In genomic region chr7:17971392-17971791, GRCh38 we compare ENCODE assay signal across 15 cellular contexts. TPM values are rescaled to one million over a fixed set of nuclear protein-coding genes. Genes with fewer than 3 reads are reported as not detected.
DNase-seq lines count a peak whose midpoint lies in the region; ATAC-seq, FAIRE-seq and TF ChIP-seq lines count a peak whose summit lies in the region.
"Had no signal": no experiment of that assay in that cellular context is flagged by ENCODE, and none has a peak within 500 bp of the region (broad histone marks: within the 10 kb centered on the region; RNA-seq: fewer than 3 reads in every experiment).

No MANE protein-coding gene starts in this region.

- H2AFZ ChIP-seq in PC-9 = no peak overlapping the region

- H3K4me3 ChIP-seq in PC-9 = no peak overlapping the region
- no peak overlapping the region for H3K4me3 ChIP-seq in CD8-positive, alpha-beta T cell (ENCODE audit: low read depth, low read length)

- no peaks in the 10 kb centered on the region for H3K79me2 ChIP-seq in PC-9 (ENCODE audit: low read depth)

- no peaks in the 10 kb centered on the region for H3K9me3 Mint-ChIP-seq in CD8-positive, alpha-beta T cell
- H3K9me3 Mint-ChIP-seq: central memory CD8-positive, alpha-beta T cell had no signal

- BruUV-seq in PC-9 (replicated peaks; lab: Mats Ljungman, UMichigan) = no TSS peak

- no peaks in the 10 kb centered on the region for H3K27me3 ChIP-seq in PC-9 (ENCODE audit: insufficient read depth, low read depth)
- no peaks in the 10 kb centered on the region for H3K27me3 ChIP-seq in CD8-positive, alpha-beta T cell (ENCODE audit: insufficient read depth, low read length)

- no peaks in the 10 kb centered on the region for H3K36me3 Mint-ChIP-seq in CD8-positive, alpha-beta T cell

- no peaks in the 10 kb centered on the region for H3K4me1 Mint-ChIP-seq in CD8-positive, alpha-beta T cell (ENCODE audit: low read depth)
- H3K4me1 Mint-ChIP-seq: central memory CD8-positive, alpha-beta T cell had no signal

- H3K27me3 Mint-ChIP-seq in CD8-positive, alpha-beta T cell (ENCODE audit: low read depth) = no peaks in the 10 kb centered on the region
- H3K27me3 Mint-ChIP-seq: central memory CD8-positive, alpha-beta T cell had no signal

- no peak overlapping the region for H3K27ac ChIP-seq in PC-9
- H3K27ac ChIP-seq in CD8-positive, alpha-beta T cell (ENCODE audit: low read depth, low read length) = no peak overlapping the region

- ATAC-seq in sciatic nerve (no peak), HG03025 (IDR thresholded peaks at IDR 0.05; ENCODE audit: low FRiP score, unreplicated experiment) (no peak)
- ATAC-seq in CD8-positive, alpha-beta T cell = no peak

- no peaks in the 10 kb centered on the region for H3K9me2 ChIP-seq in PC-9 (ENCODE audit: insufficient read depth)

- no peaks in the 10 kb centered on the region for H3F3A ChIP-seq in PC-9 (ENCODE audit: insufficient read depth, low read depth)

- H3K27ac Mint-ChIP-seq in CD8-positive, alpha-beta T cell = no peak overlapping the region

- intact Hi-C loops in PC-9 (cut with micrococcal nuclease; ENCODE audit: unreplicated experiment) (loop anchor here (1.0 kb wide), 1 partner anchor 374 kb away; no protein-coding TSS in a partner anchor), sciatic nerve (cut with DNase I) (no loop called here)
- intact Hi-C loops in CD8-positive, alpha-beta T cell (cut with DNase I, micrococcal nuclease) = no loop called here

- CTCF ChIA-PET in PC-9 (lab: Charles Lee) = no interaction called here
- CTCF ChIA-PET in CD8-positive, alpha-beta T cell (lab: Charles Lee) = no interaction called here

- peak; percentile 4 for DNase-seq in DMS53 treated with DMSO at 0.1 percent for 48 hours (lab: John Stamatoyannopoulos, UW; ENCODE audit: unreplicated experiment)
- peak in 1 of 2 experiments; percentile 31 for DNase-seq in PC-9
- DNase-seq in fibroblast of gingiva (ENCODE audit: low read depth) = peak; percentile 17
- no peak for DNase-seq in sciatic nerve (ENCODE audit: low spot score)
- DNase-seq in activated CD4-positive, alpha-beta T cell treated with anti-CD3 and anti-CD28 coated beads, Interleukin-2, amount 50 U/mL, for 1 hour = no peak
- no peak for DNase-seq in CD8-positive, alpha-beta T cell
- DNase-seq: activated CD4-positive, alpha-beta T cell treated with anti-CD3 and anti-CD28 coated beads for 4 hours; activated effector memory CD4-positive, alpha-beta T cell treated with Interleukin-2 at 50 U/mL for 16 hours; NCI-H510A treated with DMSO at 0.1 percent for 48 hours; occipital lobe had no signal

- POLR2A ChIA-PET in PC-9 (lab: Charles Lee; ENCODE audit: unreplicated experiment) = interaction anchor here (0.6 kb wide), 1 partner anchor 10 kb away, joined by 13 read pairs; no protein-coding TSS in a partner anchor
- POLR2A ChIA-PET in CD8-positive, alpha-beta T cell (lab: Charles Lee) = no interaction called here

- H3K4me3 Mint-ChIP-seq in CD8-positive, alpha-beta T cell = no peak overlapping the region
- H3K4me3 Mint-ChIP-seq: central memory CD8-positive, alpha-beta T cell had no signal

- H4K20me1 ChIP-seq in PC-9 (ENCODE audit: insufficient read depth) = no peaks in the 10 kb centered on the region

- no peaks in the 10 kb centered on the region for H3K4me1 ChIP-seq in PC-9 (replicated peaks; ENCODE audit: insufficient read depth)
- no peaks in the 10 kb centered on the region for H3K4me1 ChIP-seq in CD8-positive, alpha-beta T cell (ENCODE audit: insufficient read depth, low read length)

- no peaks in the 10 kb centered on the region for H3K36me3 ChIP-seq in PC-9 (ENCODE audit: low read depth)
- no peaks in the 10 kb centered on the region for H3K36me3 ChIP-seq in CD8-positive, alpha-beta T cell (ENCODE audit: insufficient read depth, low read length)

- FAIRE-seq in A204.1 (lab: Jason Lieb, UNC) = peak; percentile 21

- H3K9me3 ChIP-seq in PC-9 (ENCODE audit: insufficient read depth, low read depth) = no peaks in the 10 kb centered on the region
- H3K9me3 ChIP-seq in CD8-positive, alpha-beta T cell (ENCODE audit: low read length) = no peaks in the 10 kb centered on the region

- no peak overlapping the region for H3K4me2 ChIP-seq in PC-9

- TF ChIP-seq CTCF in PC-9 (conservative IDR thresholded peaks at IDR 0.05) = peak; percentile 58
- TF ChIP-seq CTCF in CD8-positive, alpha-beta T cell (IDR thresholded peaks at IDR 0.05) = no peak

RNA-seq across cellular contexts. Expression of gene SNX13, which starts 31.1 kb away (rescaled TPM):
- total RNA-seq in PC-9 (2021) (48.8 and 56.3 TPM in 2 replicates), sciatic nerve (65.4 TPM)
- 10 to 100 TPM; 22.0 to 23.9 TPM for total RNA-seq in CD8-positive, alpha-beta T cell

RNA-seq across cellular contexts. Expression of gene PRPS1L1, which starts 56.3 kb away (rescaled TPM):
- total RNA-seq in PC-9 (2021) = not detected in 2 replicates
- total RNA-seq in sciatic nerve = not detected
- total RNA-seq in CD8-positive, alpha-beta T cell = not detected
- total RNA-seq: frontal cortex, lower leg skin, occipital lobe had no signal

Comparison
In these comparisons a context has a peak if more than half of its experiments do, and no peak if none do; other contexts are left out.
1. DNase-seq: peak in DMS53 treated with DMSO at 0.1 percent for 48 hours (single experiment) and fibroblast of gingiva (single experiment); none in sciatic nerve (single experiment), activated CD4-positive, alpha-beta T cell treated with anti-CD3 and anti-CD28 coated beads, Interleukin-2, amount 50 U/mL, for 1 hour (single experiment) and CD8-positive, alpha-beta T cell (0 of 7).